10 cellular contexts compared by ENCODE assay signal in genomic region chr18:76819411-76820136, GRCh38. TPM values are rescaled to one million over a fixed set of nuclear protein-coding genes. Genes with fewer than 3 reads are reported as not detected.
DNase-seq lines count a peak whose midpoint lies in the region; ATAC-seq and TF ChIP-seq lines count a peak whose summit lies in the region.
"Had no signal": no experiment of that assay in that cellular context is flagged by ENCODE, and none has a peak within 500 bp of the region (broad histone marks: within the 10 kb centered on the region; RNA-seq: fewer than 3 reads in every experiment).

No MANE protein-coding gene starts in this region.

- peak overlapping the region; percentile 20 for H3K27ac Mint-ChIP-seq in T-helper 1 cell treated with Interleukin-12 subunit alpha and Interleukin-12 subunit beta and Interleukin-4 antibody, amounts not matched to agents 30 μg/mL and 1 μg/mL, for 36 hours
- H3K27ac Mint-ChIP-seq in activated T-helper 1 cell treated with anti-CD3 and anti-CD28 coated beads, Interleukin-12 subunit alpha, Interleukin-12 subunit beta, Interleukin-2, Interleukin-4 antibody, amounts not matched to agents 30 ng/mL and 10 ng/mL and 1 ng/mL, durations not matched to agents 14 hours and 24 hours and 36 hours = peak overlapping the region; percentile 50
- H3K27ac Mint-ChIP-seq in nephron progenitor cell = no peak overlapping the region

- intact Hi-C loops in activated T-helper 1 cell treated with anti-CD3 and anti-CD28 coated beads, Interleukin-12 subunit alpha, Interleukin-12 subunit beta, Interleukin-2, Interleukin-4 antibody, amounts not matched to agents 30 ng/mL and 10 ng/mL and 1 ng/mL, durations not matched to agents 14 hours and 24 hours and 36 hours (cut with micrococcal nuclease) = loop anchor here (5.0 to 10.0 kb wide), 5 partner anchors 163 to 385 kb away; partner anchors contain the start of gene MBP
- intact Hi-C loops in lower lobe of right lung (cut with DNase I) = no loop called here

- peaks cover 25% of the 10 kb centered on the region for H3K4me1 Mint-ChIP-seq in T-helper 1 cell treated with Interleukin-12 subunit alpha and Interleukin-12 subunit beta and Interleukin-4 antibody, amounts not matched to agents 30 μg/mL and 1 μg/mL, for 36 hours (ENCODE audit: low read depth)
- H3K4me1 Mint-ChIP-seq in activated T-helper 1 cell treated with anti-CD3 and anti-CD28 coated beads, Interleukin-12 subunit alpha, Interleukin-12 subunit beta, Interleukin-2, Interleukin-4 antibody, amounts not matched to agents 30 ng/mL and 10 ng/mL and 1 ng/mL, durations not matched to agents 14 hours and 24 hours and 36 hours (ENCODE audit: low read depth) = peaks cover 27% of the 10 kb centered on the region
- H3K4me1 Mint-ChIP-seq in nephron progenitor cell = peaks cover 41% of the 10 kb centered on the region

- ATAC-seq in lower lobe of right lung = no peak
- ATAC-seq in HG03520 (IDR thresholded peaks at IDR 0.05; ENCODE audit: unreplicated experiment) = no peak

- H3K27me3 Mint-ChIP-seq in T-helper 1 cell treated with Interleukin-12 subunit alpha and Interleukin-12 subunit beta and Interleukin-4 antibody, amounts not matched to agents 30 μg/mL and 1 μg/mL, for 36 hours (ENCODE audit: low read depth) = no peaks in the 10 kb centered on the region
- no peaks in the 10 kb centered on the region for H3K27me3 Mint-ChIP-seq in activated T-helper 1 cell treated with anti-CD3 and anti-CD28 coated beads, Interleukin-12 subunit alpha, Interleukin-12 subunit beta, Interleukin-2, Interleukin-4 antibody, amounts not matched to agents 30 ng/mL and 10 ng/mL and 1 ng/mL, durations not matched to agents 14 hours and 24 hours and 36 hours (ENCODE audit: insufficient read depth)
- H3K27me3 Mint-ChIP-seq in nephron progenitor cell (ENCODE audit: low read depth, poor library complexity) = no peaks in the 10 kb centered on the region

- H3K4me3 Mint-ChIP-seq in T-helper 1 cell treated with Interleukin-12 subunit alpha and Interleukin-12 subunit beta and Interleukin-4 antibody, amounts not matched to agents 30 μg/mL and 1 μg/mL, for 36 hours = peak overlapping the region; percentile 48
- H3K4me3 Mint-ChIP-seq in activated T-helper 1 cell treated with anti-CD3 and anti-CD28 coated beads, Interleukin-12 subunit alpha, Interleukin-12 subunit beta, Interleukin-2, Interleukin-4 antibody, amounts not matched to agents 30 ng/mL and 10 ng/mL and 1 ng/mL, durations not matched to agents 14 hours and 24 hours and 36 hours = peak overlapping the region; percentile 52
- H3K4me3 Mint-ChIP-seq in nephron progenitor cell = peak overlapping the region; percentile 44

- no peaks in the 10 kb centered on the region for H3K9me3 ChIP-seq in lower lobe of right lung

- DNase-seq in T-helper 1 cell = no peak
- DNase-seq in GM13977 (ENCODE audit: low spot score) = peak; percentile 38
- DNase-seq in activated T-helper 1 cell treated with anti-CD3 and anti-CD28 coated beads, Interleukin-12 subunit alpha, Interleukin-12 subunit beta, Interleukin-2, Interleukin-4 antibody, amounts not matched to agents 30 ng/mL and 10 ng/mL and 1 ng/mL, durations not matched to agents 14 hours and 24 hours and 36 hours (ENCODE audit: low spot score) = no peak
- DNase-seq in nephron progenitor cell = no peak
- DNase-seq in erythroblast (lab: John Stamatoyannopoulos, UW) = no peak
- DNase-seq in lower lobe of right lung = no peak
- DNase-seq: 8988T; activated effector memory CD4-positive, alpha-beta T cell treated with anti-CD3 and anti-CD28 coated beads, Interleukin-2, amount 50 U/mL, for 16 hours had no signal

- no peaks in the 10 kb centered on the region for H3K9me3 Mint-ChIP-seq in T-helper 1 cell treated with Interleukin-12 subunit alpha and Interleukin-12 subunit beta and Interleukin-4 antibody, amounts not matched to agents 30 μg/mL and 1 μg/mL, for 36 hours
- H3K9me3 Mint-ChIP-seq in activated T-helper 1 cell treated with anti-CD3 and anti-CD28 coated beads, Interleukin-12 subunit alpha, Interleukin-12 subunit beta, Interleukin-2, Interleukin-4 antibody, amounts not matched to agents 30 ng/mL and 10 ng/mL and 1 ng/mL, durations not matched to agents 14 hours and 24 hours and 36 hours = no peaks in the 10 kb centered on the region
- peaks cover 10% of the 10 kb centered on the region for H3K9me3 Mint-ChIP-seq in nephron progenitor cell

- in situ Hi-C loops in GM13977 (cut with MboI; ENCODE audit: low pct_unique_long_range_greater_than_20kb, low sequenced_read_pairs, unreplicated experiment) = no loop called here

- peaks cover 16% of the 10 kb centered on the region for H3K36me3 Mint-ChIP-seq in T-helper 1 cell treated with Interleukin-12 subunit alpha and Interleukin-12 subunit beta and Interleukin-4 antibody, amounts not matched to agents 30 μg/mL and 1 μg/mL, for 36 hours (ENCODE audit: low read depth)
- peaks cover 8% of the 10 kb centered on the region for H3K36me3 Mint-ChIP-seq in activated T-helper 1 cell treated with anti-CD3 and anti-CD28 coated beads, Interleukin-12 subunit alpha, Interleukin-12 subunit beta, Interleukin-2, Interleukin-4 antibody, amounts not matched to agents 30 ng/mL and 10 ng/mL and 1 ng/mL, durations not matched to agents 14 hours and 24 hours and 36 hours (ENCODE audit: low read depth)
- H3K36me3 Mint-ChIP-seq in nephron progenitor cell (ENCODE audit: low read depth) = peaks cover 48% of the 10 kb centered on the region

- no peaks in the 10 kb centered on the region for H3K27me3 ChIP-seq in lower lobe of right lung (ENCODE audit: low read depth)

- TF ChIP-seq POLR2A in erythroblast (IDR thresholded peaks at IDR 0.05; ENCODE audit: low read length) = no peak

- H3K4me1 ChIP-seq in lower lobe of right lung = peaks cover 21% of the 10 kb centered on the region

- TF ChIP-seq CTCF in GM13977 (IDR thresholded peaks at IDR 0.05; ENCODE audit: extremely low read depth, insufficient read depth, missing control alignments) = no peak
- no peak for TF ChIP-seq CTCF in nephron progenitor cell (IDR thresholded peaks at IDR 0.05)
- no peak for TF ChIP-seq CTCF in lower lobe of right lung (IDR thresholded peaks at IDR 0.05)

- no peak overlapping the region for H3K27ac ChIP-seq in lower lobe of right lung

- H3K36me3 ChIP-seq in lower lobe of right lung = peaks cover 13% of the 10 kb centered on the region

- no peak overlapping the region for H3K4me3 ChIP-seq in lower lobe of right lung

RNA-seq across cellular contexts. Expression of gene ZNF236, which starts 2.8 kb away (rescaled TPM):
- 18.0 and 21.5 TPM in 2 replicates for total RNA-seq in activated T-helper 1 cell treated with anti-CD3 and anti-CD28 coated beads, Interleukin-12 subunit alpha, Interleukin-12 subunit beta, Interleukin-2, Interleukin-4 antibody, amounts not matched to agents 30 ng/mL and 10 ng/mL and 1 ng/mL, durations not matched to agents 14 hours and 24 hours and 36 hours
- 18.0 TPM for total RNA-seq in lower lobe of right lung
